ENCODE assay signal across 8 cellular contexts in genomic region chr1:156126043-156126700, GRCh38. TPM values are rescaled to one million over a fixed set of nuclear protein-coding genes. Genes with fewer than 3 reads are reported as not detected.
DNase-seq lines count a peak whose midpoint lies in the region; ATAC-seq and TF ChIP-seq lines count a peak whose summit lies in the region.

No MANE protein-coding gene starts in this region.

- peaks cover 37% of the 10 kb centered on the region for H4K20me1 ChIP-seq in BLaER1

- peak overlapping the region; percentile 69 for H3K27ac ChIP-seq in BLaER1
- peak overlapping the region; percentile 17 for H3K27ac ChIP-seq in ectodermal cell (ENCODE audit: insufficient read depth, low read depth, low read length, poor library complexity, severe bottlenecking)
- H3K27ac ChIP-seq in thyroid gland = peak overlapping the region; percentile 95 to 98 (median 98)

- DNase-seq in NAMALWA (ENCODE audit: low spot score) = peak; percentile 59
- peak; percentile 98 for DNase-seq in mesenteric fat pad (ENCODE audit: low spot score)
- DNase-seq in thyroid gland = peak; percentile 70 to 75

- H3K9ac ChIP-seq in BLaER1 = peak overlapping the region; percentile 59; the same call in 1 of the 2 replicates

- H3K9me3 ChIP-seq in BLaER1 = no peaks in the 10 kb centered on the region
- no peaks in the 10 kb centered on the region for H3K9me3 ChIP-seq in ectodermal cell (ENCODE audit: control insufficient read depth, low read length)
- no peaks in the 10 kb centered on the region for H3K9me3 ChIP-seq in thyroid gland

- peak overlapping the region; percentile 48; the same call in 1 of the 2 replicates for H3K4me3 ChIP-seq in BLaER1
- H3K4me3 ChIP-seq in WI38 (ENCODE audit: low read depth, low read length) = peak overlapping the region; percentile 42
- H3K4me3 ChIP-seq in ectodermal cell (ENCODE audit: insufficient read depth, low read depth, low read length) = no peak overlapping the region
- no peak overlapping the region for H3K4me3 ChIP-seq in thyroid gland (replicated peaks in 1 of 3)

- no peaks in the 10 kb centered on the region for H3K36me3 ChIP-seq in BLaER1
- peaks cover 6% of the 10 kb centered on the region for H3K36me3 ChIP-seq in ectodermal cell (ENCODE audit: control insufficient read depth, insufficient read depth, low read length)
- peaks cover 8% of the 10 kb centered on the region in 2 donors for H3K36me3 ChIP-seq in thyroid gland

- peaks cover 81% of the 10 kb centered on the region for H3K4me1 ChIP-seq in BLaER1
- peaks cover 51% of the 10 kb centered on the region for H3K4me1 ChIP-seq in ectodermal cell (ENCODE audit: control insufficient read depth, insufficient read depth, low read length)
- H3K4me1 ChIP-seq in thyroid gland = peaks cover 86 to 96% of the 10 kb centered on the region in 2 donors

- TF ChIP-seq POLR2A in thyroid gland (IDR thresholded peaks at IDR 0.05) = no peak

- H3K27me3 ChIP-seq in BLaER1 (no peaks in the 10 kb centered on the region), ectodermal cell (ENCODE audit: control insufficient read depth, insufficient read depth, low read length, poor library complexity, severe bottlenecking) (no peaks in the 10 kb centered on the region), thyroid gland (no peaks in the 10 kb centered on the region)

- TF ChIP-seq CTCF in WI38 (IDR thresholded peaks at IDR 0.05; ENCODE audit: low read depth, low read length) (peak; percentile 54), thyroid gland (IDR thresholded peaks at IDR 0.05) (peak in 1 of 6 experiments; percentile 21)

- ATAC-seq in GM19463 (IDR thresholded peaks at IDR 0.05; ENCODE audit: unreplicated experiment) (peak; percentile 29), HG03469 (IDR thresholded peaks at IDR 0.05; ENCODE audit: unreplicated experiment) (no peak)

- WGBS in ectodermal cell, 2 experiments = 74% methylated on average over 11 of the region's 11 CpGs
- 24 to 33% methylated on average over 11 of the region's 11 CpGs for WGBS in thyroid gland, 2 donors

- intact Hi-C loops in thyroid gland (cut with DNase I) = no loop called here

- H3K4me2 ChIP-seq in BLaER1 = peak overlapping the region; percentile 83

RNA-seq across cellular contexts. Expression of gene LMNA, which starts 11.7 kb away (rescaled TPM):
- 35.3 TPM for polyA plus RNA-seq in ectodermal cell (2013, experiment 1 of 4)
- 35.9 TPM for polyA plus RNA-seq in ectodermal cell (2013, experiment 2 of 4)
- polyA plus RNA-seq in ectodermal cell (2013, experiment 3 of 4) = 25.6 TPM
- 30.8 TPM for polyA plus RNA-seq in ectodermal cell (2013, experiment 4 of 4)
- 901 TPM for total RNA-seq in mesenteric fat pad
- total RNA-seq in thyroid gland = 100 to 1,000 TPM; 235 to 412 (median 327) TPM

RNA-seq across cellular contexts. Expression of gene SEMA4A, which starts 27.2 kb away (rescaled TPM):
- 2.6 TPM for polyA plus RNA-seq in ectodermal cell (2013, experiment 1 of 4)
- polyA plus RNA-seq in ectodermal cell (2013, experiment 2 of 4) = 2.7 TPM
- polyA plus RNA-seq in ectodermal cell (2013, experiment 3 of 4) = 2.5 TPM
- polyA plus RNA-seq in ectodermal cell (2013, experiment 4 of 4) = 3.3 TPM
- total RNA-seq in mesenteric fat pad (31.9 TPM), thyroid gland (10 to 100 TPM; 21.5 to 50.8 (median 37.5) TPM)

RNA-seq across cellular contexts. Expression of gene MEX3A, which starts 43.9 kb away (rescaled TPM):
- polyA plus RNA-seq in ectodermal cell (2013, experiment 1 of 4) = 85.4 TPM
- 98.5 TPM for polyA plus RNA-seq in ectodermal cell (2013, experiment 2 of 4)
- 84.4 TPM for polyA plus RNA-seq in ectodermal cell (2013, experiment 3 of 4)
- polyA plus RNA-seq in ectodermal cell (2013, experiment 4 of 4) = 88.8 TPM
- total RNA-seq in mesenteric fat pad = 0.58 TPM
- 1 to 10 TPM in 1 of 4 donors, under 1 TPM in 3; 0.17 to 1.8 (median 0.33) TPM for total RNA-seq in thyroid gland

Comparison
In these comparisons a context has a peak if more than half of its experiments do, and no peak if none do; other contexts are left out.
1. H3K27ac ChIP-seq: peak in every context shown above with its lines; median percentile 98 in thyroid gland; 69 in BLaER1; 17 in ectodermal cell.
2. H3K4me3 ChIP-seq: peak in BLaER1 (single experiment) and WI38 (single experiment); none in ectodermal cell (single experiment) and thyroid gland (0 of 3).
3. Peak in every context shown above with its lines, with median percentiles within 50 percentile points of each other: DNase-seq.